Comparison of ENCODE assay signal across 1 cellular context in the genomic region with DNA sequence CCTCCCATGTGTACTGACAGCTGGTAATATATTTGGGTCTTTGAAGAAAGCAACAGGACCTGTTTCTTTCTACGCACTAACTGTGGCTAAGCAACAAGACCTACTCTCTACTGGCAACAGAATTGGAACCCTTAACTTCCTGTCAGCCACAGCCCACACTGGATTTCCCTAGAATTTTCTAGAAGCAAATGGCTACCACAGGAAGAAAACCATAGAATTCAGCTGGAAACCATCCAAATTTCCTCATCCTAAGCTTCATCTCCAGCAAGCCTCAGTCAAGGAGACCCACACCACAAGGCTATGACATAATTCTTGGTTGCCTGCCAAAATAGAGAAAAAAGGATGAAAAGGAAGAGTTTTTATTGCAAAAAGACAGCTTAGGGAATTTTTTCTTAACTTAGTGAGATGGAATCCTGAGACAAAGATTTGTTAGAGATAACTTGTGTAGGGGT.
TF ChIP-seq lines count a peak whose summit lies in the region.

No MANE protein-coding gene starts in this region.

TF ChIP-seq in HEK293, 187 proteins besides CTCF, POLR2A, EP300 and RAD21 (continued from another document):
- TF ChIP-seq, protein P1, sequence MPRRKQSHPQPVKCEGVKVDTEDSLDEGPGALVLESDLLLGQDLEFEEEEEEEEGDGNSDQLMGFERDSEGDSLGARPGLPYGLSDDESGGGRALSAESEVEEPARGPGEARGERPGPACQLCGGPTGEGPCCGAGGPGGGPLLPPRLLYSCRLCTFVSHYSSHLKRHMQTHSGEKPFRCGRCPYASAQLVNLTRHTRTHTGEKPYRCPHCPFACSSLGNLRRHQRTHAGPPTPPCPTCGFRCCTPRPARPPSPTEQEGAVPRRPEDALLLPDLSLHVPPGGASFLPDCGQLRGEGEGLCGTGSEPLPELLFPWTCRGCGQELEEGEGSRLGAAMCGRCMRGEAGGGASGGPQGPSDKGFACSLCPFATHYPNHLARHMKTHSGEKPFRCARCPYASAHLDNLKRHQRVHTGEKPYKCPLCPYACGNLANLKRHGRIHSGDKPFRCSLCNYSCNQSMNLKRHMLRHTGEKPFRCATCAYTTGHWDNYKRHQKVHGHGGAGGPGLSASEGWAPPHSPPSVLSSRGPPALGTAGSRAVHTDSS (tag by site-specific recombination; IDR thresholded peaks at IDR 0.05), result peak; percentile 50
- TF ChIP-seq FEZF1 (tag by site-specific recombination; IDR thresholded peaks at IDR 0.05), result peak; percentile 23; the same call in 1 of the 2 replicates
- 0 out of 2 replicates have a peak, but pooled peaks have one; percentile 25 for TF ChIP-seq ZNF366 (tag by site-specific recombination; conservative IDR thresholded peaks at IDR 0.05)
- TF ChIP-seq, protein P2, sequence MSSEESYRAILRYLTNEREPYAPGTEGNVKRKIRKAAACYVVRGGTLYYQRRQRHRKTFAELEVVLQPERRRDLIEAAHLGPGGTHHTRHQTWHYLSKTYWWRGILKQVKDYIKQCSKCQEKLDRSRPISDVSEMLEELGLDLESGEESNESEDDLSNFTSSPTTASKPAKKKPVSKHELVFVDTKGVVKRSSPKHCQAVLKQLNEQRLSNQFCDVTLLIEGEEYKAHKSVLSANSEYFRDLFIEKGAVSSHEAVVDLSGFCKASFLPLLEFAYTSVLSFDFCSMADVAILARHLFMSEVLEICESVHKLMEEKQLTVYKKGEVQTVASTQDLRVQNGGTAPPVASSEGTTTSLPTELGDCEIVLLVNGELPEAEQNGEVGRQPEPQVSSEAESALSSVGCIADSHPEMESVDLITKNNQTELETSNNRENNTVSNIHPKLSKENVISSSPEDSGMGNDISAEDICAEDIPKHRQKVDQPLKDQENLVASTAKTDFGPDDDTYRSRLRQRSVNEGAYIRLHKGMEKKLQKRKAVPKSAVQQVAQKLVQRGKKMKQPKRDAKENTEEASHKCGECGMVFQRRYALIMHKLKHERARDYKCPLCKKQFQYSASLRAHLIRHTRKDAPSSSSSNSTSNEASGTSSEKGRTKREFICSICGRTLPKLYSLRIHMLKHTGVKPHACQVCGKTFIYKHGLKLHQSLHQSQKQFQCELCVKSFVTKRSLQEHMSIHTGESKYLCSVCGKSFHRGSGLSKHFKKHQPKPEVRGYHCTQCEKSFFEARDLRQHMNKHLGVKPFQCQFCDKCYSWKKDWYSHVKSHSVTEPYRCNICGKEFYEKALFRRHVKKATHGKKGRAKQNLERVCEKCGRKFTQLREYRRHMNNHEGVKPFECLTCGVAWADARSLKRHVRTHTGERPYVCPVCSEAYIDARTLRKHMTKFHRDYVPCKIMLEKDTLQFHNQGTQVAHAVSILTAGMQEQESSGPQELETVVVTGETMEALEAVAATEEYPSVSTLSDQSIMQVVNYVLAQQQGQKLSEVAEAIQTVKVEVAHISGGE (tag by site-specific recombination; conservative IDR thresholded peaks at IDR 0.05; ENCODE audit: low read depth), result no peak
